ENCODE assay signal across 8 cellular contexts in genomic region chr10:38093816-38094157, GRCh38. TPM values are rescaled to one million over a fixed set of nuclear protein-coding genes. Genes with fewer than 3 reads are reported as not detected.
DNase-seq lines count a peak whose midpoint lies in the region; ATAC-seq, FAIRE-seq and TF ChIP-seq lines count a peak whose summit lies in the region.

No MANE protein-coding gene starts in this region.

- H3K27me3 ChIP-seq in AG04450 (ENCODE audit: control insufficient read depth, insufficient read depth, low read length) (no peaks in the 10 kb centered on the region), GM12878 (replicated peaks in 1 of 2; ENCODE audit: control insufficient read depth in 2 of 2, insufficient read depth in 2 of 2, low read length in 1 of 2) (no peaks in the 10 kb centered on the region), lower lobe of right lung (ENCODE audit: low read depth) (no peaks in the 10 kb centered on the region), upper lobe of right lung (no peaks in the 10 kb centered on the region)

- no peaks in the 10 kb centered on the region; the same call in 1 of the 2 replicates for H3K9me3 ChIP-seq in AG04450 (ENCODE audit: control insufficient read depth, insufficient read depth, low read length)
- no peaks in the 10 kb centered on the region; the same call in none of the 3 replicates for H3K9me3 ChIP-seq in GM12878 (replicated peaks; ENCODE audit: control insufficient read depth, insufficient read depth, low read length)
- no peaks in the 10 kb centered on the region for H3K9me3 ChIP-seq in lower lobe of right lung
- H3K9me3 ChIP-seq in upper lobe of right lung = no peaks in the 10 kb centered on the region

- H4K20me1 ChIP-seq in GM12878 (ENCODE audit: control insufficient read depth, insufficient read depth) = no peaks in the 10 kb centered on the region

- no peak for TF ChIP-seq EP300 in GM12878 (IDR thresholded peaks at IDR 0.05; ENCODE audit: borderline replicate concordance in 1 of 2, control insufficient read depth in 1 of 2, low read depth in 2 of 2, low read length in 2 of 2)

- SMC1A ChIA-PET in GM12878 (lab: Charles Lee; ENCODE audit: uncharacterized antibody, unreplicated experiment) = interaction anchor here (1.2 to 2.1 kb wide), 4 partner anchors 46 to 235 kb away, joined by 3 to 6 read pairs (median 5); partner anchors contain the start of gene ZNF25

- H3K36me3 ChIP-seq in GM12878 (ENCODE audit: control insufficient read depth in 2 of 2, insufficient read depth in 2 of 2, low read length in 1 of 2) (peaks cover 0 to 16% of the 10 kb centered on the region in 2 experiments; a peak in 2 of 4 replicates), lower lobe of right lung (peaks cover 29% of the 10 kb centered on the region), upper lobe of right lung (peaks cover 23% of the 10 kb centered on the region)

- peak overlapping the region; percentile 95 for H3K4me2 ChIP-seq in GM12878 (ENCODE audit: control insufficient read depth, insufficient read depth)

- H3K79me2 ChIP-seq in GM12878 (ENCODE audit: control insufficient read depth, insufficient read depth, low read length) = peaks cover 12% of the 10 kb centered on the region

- H3K27ac ChIP-seq in AG04450 (ENCODE audit: low read depth, low read length) (no peak overlapping the region), GM12878 (ENCODE audit: control insufficient read depth, insufficient read depth) (peak overlapping the region; percentile 52; the same call in 1 of the 2 replicates), lower lobe of right lung (peak overlapping the region; percentile 91), upper lobe of right lung (peak overlapping the region; percentile 91)

- RAD21 ChIA-PET in GM12878 (lab: Charles Lee; ENCODE audit: unreplicated experiment) = interaction anchor here (1.0 to 2.0 kb wide), 5 partner anchors 68 to 118 kb away, joined by 3 to 9 read pairs (median 8); partner anchors contain the start of genes ZNF25 and ZNF33A

- peak overlapping the region; percentile 98 for H2AFZ ChIP-seq in GM12878 (ENCODE audit: control insufficient read depth, low read depth, low read length)

- intact Hi-C loops in GM12878 (cut with micrococcal nuclease; ENCODE audit: unreplicated experiment) = loop anchor here (1.0 to 5.0 kb wide), 4 partner anchors 66 to 236 kb away; partner anchors contain the start of genes ZNF248 and ZNF25
- intact Hi-C loops in lower lobe of right lung (cut with DNase I) = no loop called here
- intact Hi-C loops in upper lobe of right lung (cut with DNase I) = no loop called here

- POLR2A ChIA-PET in AG04450 (lab: Yijun Ruan, JAX) (no interaction called here), GM12878 (lab: Charles Lee) (interaction anchor here (1.3 kb wide), 1 partner anchor 117 kb away, joined by 3 read pairs; the partner anchor contains the start of gene ZNF25)

- TF ChIP-seq CTCF in AG04450 (IDR thresholded peaks at IDR 0.05; ENCODE audit: low read depth, low read length) = no peak
- TF ChIP-seq CTCF in GM12878 (IDR thresholded peaks at IDR 0.05 in 2 of 3, conservative IDR thresholded peaks at IDR 0.05 in 1 of 3; ENCODE audit: control insufficient read depth in 2 of 3, extremely low read depth in 1 of 3, insufficient read depth in 1 of 3, low read depth in 3 of 3, low read length in 3 of 3) = no peak
- TF ChIP-seq CTCF in lower lobe of right lung (IDR thresholded peaks at IDR 0.05) = no peak
- TF ChIP-seq CTCF in upper lobe of right lung (IDR thresholded peaks at IDR 0.05) = no peak

- no TSS peak for BruUV-seq in GM12878 (replicated peaks; lab: Mats Ljungman, UMichigan)

- H3K9ac ChIP-seq in GM12878 (ENCODE audit: control insufficient read depth, insufficient read depth, low read length) = peak overlapping the region; percentile 60

- no peak for TF ChIP-seq POLR2A in GM12878 (IDR thresholded peaks at IDR 0.05; ENCODE audit: low read depth, low read length)

- no peak for FAIRE-seq in GM12878 (lab: Jason Lieb, UNC)

- H3K4me1 ChIP-seq in GM12878 (ENCODE audit: control insufficient read depth, insufficient read depth, low read length) (peaks cover 9% of the 10 kb centered on the region; the same call in 1 of the 2 replicates), lower lobe of right lung (peaks cover 13% of the 10 kb centered on the region), upper lobe of right lung (peaks cover 5% of the 10 kb centered on the region)

- 11% methylated on average over 16 of the region's 16 CpGs for WGBS in GM12878 (ENCODE audit: insufficient coverage, insufficient replicate concordance, low lambda C conversion rate, missing lambda C conversion rate)

- no peak for TF ChIP-seq RAD21 in GM12878 (IDR thresholded peaks at IDR 0.05; ENCODE audit: insufficient read depth, low read depth, low read length)

- peak overlapping the region; percentile 87 for H3K4me3 ChIP-seq in AG04450 (ENCODE audit: low read depth, low read length)
- H3K4me3 ChIP-seq in GM12878 = peak overlapping the region; percentile 79
- peak overlapping the region; percentile 85 for H3K4me3 ChIP-seq in lower lobe of right lung
- peak overlapping the region; percentile 78 for H3K4me3 ChIP-seq in upper lobe of right lung

- DNase-seq in AG04450 (ENCODE audit: low read depth, low spot score) (no peak), GM12878 (ENCODE audit: low read depth, low spot score) (no peak), lower lobe of right lung (no peak), upper lobe of right lung (no peak), SKM-1 treated with dmso at 0.1 percent for 144 hours (lab: John Stamatoyannopoulos, UW; ENCODE audit: unreplicated experiment) (no peak), cerebellar cortex (ENCODE audit: low spot score) (no peak)

- CTCF ChIA-PET in AG04450 (lab: Charles Lee) = interaction anchor here (0.7 kb wide), 1 partner anchor 117 kb away, joined by 7 read pairs; no protein-coding TSS in a partner anchor
- CTCF ChIA-PET in GM12878 (lab: Yijun Ruan, JAX) = interaction anchor here (1.3 to 1.8 kb wide), 3 partner anchors 83 to 119 kb away, joined by 3 to 8 read pairs (median 4); partner anchors contain the start of genes ZNF25 and ZNF33A

- peak; percentile 30 for ATAC-seq in GM19372 (IDR thresholded peaks at IDR 0.05; ENCODE audit: low read depth, unreplicated experiment)
- ATAC-seq in HG03432 (IDR thresholded peaks at IDR 0.05; ENCODE audit: unreplicated experiment) = peak; percentile 34
- peak; percentile 13 for ATAC-seq in GM12878
- peak; percentile 16 to 61 for ATAC-seq in lower lobe of right lung
- peak; percentile 21 for ATAC-seq in upper lobe of right lung

- in situ Hi-C loops in GM12878 (cut with MboI) = no loop called here

TF ChIP-seq in GM12878, 131 proteins besides CTCF, POLR2A, EP300 and RAD21:
- TF ChIP-seq RELB (IDR thresholded peaks at IDR 0.05; ENCODE audit: low read depth) (0 out of 2 replicates have a peak, but pooled peaks have one; percentile 21), SPI1 (IDR thresholded peaks at IDR 0.05; ENCODE audit: borderline replicate concordance, insufficient read depth, low read depth, low read length) (peak; percentile 63), FOXK2 (IDR thresholded peaks at IDR 0.05) (no peak)

RNA-seq across cellular contexts. Expression of gene ZNF37A, which starts 0.3 kb away (rescaled TPM):
- polyA plus RNA-seq in AG04450 (2011; rRNA removed) (7.9 and 10.7 TPM in 2 replicates), GM12878 (2011; rRNA removed) (24.2 and 33.8 TPM in 2 replicates), GM12878 (2014; fragmentation: Illumina TruSeq; extraction: Trizol) (17.8 and 21.8 TPM in 2 replicates), GM12878 (2014; fragmentation: Nextera tagmentation; extraction: Ambion mirVana) (1 to 10 TPM; 3.3 to 5.1 TPM), GM12878 (2014; rRNA removed) (10.9 and 12.1 TPM in 2 replicates), GM12878 (2016; fragmentation: Nextera tagmentation; extraction: Ambion mirVana) (10 to 100 TPM; 11.1 to 13.1 TPM)
- 28.5 and 30.3 TPM in 2 replicates for polyA minus RNA-seq in AG04450 (2011; rRNA and poly(A)+ RNA removed)
- 184 and 193 TPM in 2 replicates for total RNA-seq in GM12878 (2013; cell fraction: nucleolus; rRNA removed)
- total RNA-seq in GM12878 (2014; rRNA removed) (10.1 and 11.2 TPM in 2 replicates), GM12878 (2014; rRNA removed; fragmentation: Illumina TruSeq; extraction: Trizol) (18.2 and 18.9 TPM in 2 replicates), GM12878 (2021) (11.5 and 15.5 TPM in 2 replicates), lower lobe of right lung (16.6 TPM), upper lobe of right lung (16.6 TPM)
- 8.8 TPM for polyA plus RNA-seq in GM12878 (2011; ENCODE audit: low read depth)
- 12.7 and 13.7 TPM in 2 replicates for polyA plus RNA-seq in GM12878 (2011; cell fraction: cytosol; rRNA removed)
- 33.4 and 43.6 TPM in 2 replicates for polyA plus RNA-seq in GM12878 (2011; cell fraction: nucleus; rRNA removed)
- polyA plus RNA-seq in GM12878 (2012) = 11.5 and 13.6 TPM in 2 replicates
- polyA minus RNA-seq in GM12878 (2011; rRNA and poly(A)+ RNA removed) = 40.6 and 44.9 TPM in 2 replicates
- polyA minus RNA-seq in GM12878 (2011; cell fraction: cytosol; rRNA and poly(A)+ RNA removed) = 8.0 and 10.2 TPM in 2 replicates
- 24.3 and 38.5 TPM in 2 replicates for polyA minus RNA-seq in GM12878 (2011; cell fraction: nucleus; rRNA and poly(A)+ RNA removed)
